In the genomic region with DNA sequence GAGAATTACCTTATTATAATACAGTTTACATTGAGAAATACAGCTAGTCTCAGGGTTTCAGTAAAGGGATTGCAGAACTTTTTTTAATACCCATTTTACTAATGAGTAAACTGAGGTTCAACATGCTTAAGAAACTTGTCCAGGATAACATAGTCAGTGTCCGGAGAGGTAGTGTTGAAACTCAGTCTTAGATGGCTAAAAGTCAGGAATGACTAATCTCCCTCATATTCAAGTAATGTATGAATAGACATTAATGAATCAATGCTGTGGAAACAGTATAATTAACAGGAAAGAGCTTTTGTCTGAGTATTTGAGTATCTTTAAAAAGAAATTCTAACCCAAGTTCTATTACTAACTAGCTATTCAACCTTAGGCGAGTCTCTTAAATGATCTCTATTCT, we compare ENCODE assay signal across 15 cellular contexts.
DNase-seq lines count a peak whose midpoint lies in the region; ATAC-seq and TF ChIP-seq lines count a peak whose summit lies in the region.
"Had no signal": no experiment of that assay in that cellular context is flagged by ENCODE, and none has a peak within 500 bp of the region (broad histone marks: within the 10 kb centered on the region; RNA-seq: fewer than 3 reads in every experiment).

No MANE protein-coding gene starts in this region.

- 52% methylated on average over 2 of the region's 2 CpGs for WGBS in mammary epithelial cell (ENCODE audit: low coverage, missing lambda C conversion rate)

- H3K27me3 ChIP-seq in mammary epithelial cell (ENCODE audit: insufficient read depth, low read length) = peaks cover 2% of the 10 kb centered on the region
- no peaks in the 10 kb centered on the region for H3K27me3 ChIP-seq in foreskin keratinocyte

- TF ChIP-seq CTCF in AG10803 (conservative IDR thresholded peaks at IDR 0.05; ENCODE audit: low read length) = no peak
- no peak for TF ChIP-seq CTCF in mammary epithelial cell (conservative IDR thresholded peaks at IDR 0.05 in 1 of 2, IDR thresholded peaks at IDR 0.05 in 1 of 2; ENCODE audit: extremely low read depth in 1 of 2, insufficient read depth in 1 of 2, low read depth in 1 of 2, low read length in 2 of 2)
- no peak for TF ChIP-seq CTCF in foreskin keratinocyte (conservative IDR thresholded peaks at IDR 0.05)

- H3K27ac ChIP-seq in mammary epithelial cell (ENCODE audit: insufficient read depth, low read depth, low read length) (no peak overlapping the region), foreskin keratinocyte (no peak overlapping the region)

- H3K9ac ChIP-seq in mammary epithelial cell (ENCODE audit: insufficient read depth, low read length) = no peak overlapping the region

- H3K36me3 ChIP-seq in mammary epithelial cell (ENCODE audit: insufficient read depth, low read length) = no peaks in the 10 kb centered on the region

- CTCF ChIA-PET in mammary epithelial cell (lab: Charles Lee; ENCODE audit: low non-redundant PET) = no interaction called here

- no TSS peak for BruUV-seq in mammary epithelial cell (replicated peaks; lab: Mats Ljungman, UMichigan)

- H3K79me2 ChIP-seq in mammary epithelial cell (ENCODE audit: insufficient read depth, low read length) = no peaks in the 10 kb centered on the region

- DNase-seq in AG10803 (ENCODE audit: low read depth) (peak; percentile 66), HPDE6-E6E7 (ENCODE audit: extremely low spot score) (peak; percentile 8), mammary epithelial cell (peak; percentile 8), foreskin keratinocyte (peak; percentile 16 to 65), NCI-H69 (lab: John Stamatoyannopoulos, UW) (no peak), amygdala (lab: John Stamatoyannopoulos, UW) (no peak), NCI-H510A (lab: John Stamatoyannopoulos, UW) (no peak), NCI-H526 (lab: John Stamatoyannopoulos, UW) (no peak)
- DNase-seq: CD4-positive, alpha-beta T cell; DMS79 treated with DMSO at 0.1 percent for 48 hours; HFFc6; NCI-H1436 treated with DMSO at 0.1 percent for 48 hours; NCI-H2081 treated with DMSO at 0.1 percent for 48 hours; NCI-H82; SHP77 had no signal

- H4K20me1 ChIP-seq in mammary epithelial cell (ENCODE audit: insufficient read depth, low read length) = no peaks in the 10 kb centered on the region

- no peaks in the 10 kb centered on the region for H3K9me3 ChIP-seq in mammary epithelial cell (replicated peaks; ENCODE audit: insufficient read depth, low read length)

- H3K4me1 ChIP-seq in mammary epithelial cell (ENCODE audit: insufficient read depth, low read length) (no peaks in the 10 kb centered on the region), foreskin keratinocyte (no peaks in the 10 kb centered on the region)

- no peak overlapping the region for H2AFZ ChIP-seq in mammary epithelial cell (ENCODE audit: low read depth, low read length)

- no peak overlapping the region for H3K4me2 ChIP-seq in mammary epithelial cell (ENCODE audit: insufficient read depth, low read depth, low read length)

- H3K4me3 ChIP-seq in AG10803 (ENCODE audit: low read length) (no peak overlapping the region), mammary epithelial cell (replicated peaks in 1 of 3; ENCODE audit: insufficient read depth in 1 of 3, low read depth in 2 of 3, low read length in 3 of 3) (no peak overlapping the region)

- dilution Hi-C loops in mammary epithelial cell (cut with HindIII; ENCODE audit: low sequenced_read_pairs) = no loop called here

- intact Hi-C loops in mammary epithelial cell (cut with micrococcal nuclease) = no loop called here

- ATAC-seq in foreskin keratinocyte = no peak

- in situ Hi-C loops in mammary epithelial cell (cut with MboI; ENCODE audit: low sequenced_read_pairs in 2 of 2) = no loop called here

Comparison
In these comparisons a context has a peak if more than half of its experiments do, and no peak if none do; other contexts are left out.
1. DNase-seq: peak in AG10803 (single experiment), HPDE6-E6E7 (single experiment), mammary epithelial cell (single experiment) and foreskin keratinocyte (2 of 2); none in NCI-H69 (single experiment), amygdala (0 of 56), NCI-H510A (single experiment) and NCI-H526 (0 of 2).